In genomic region chr4:63578383-63578782, GRCh38 we compare ENCODE assay signal across 30 cellular contexts.
A peak's percentile ranks its signal among the peaks of the same experiment; 100 is the strongest.
DNase-seq lines count a peak whose midpoint lies in the region; ATAC-seq and TF ChIP-seq lines count a peak whose summit lies in the region.
"Had no signal": no experiment of that assay in that cellular context is flagged by ENCODE, and none has a peak within 500 bp of the region (broad histone marks: within the 10 kb centered on the region; RNA-seq: fewer than 3 reads in every experiment).

No MANE protein-coding gene starts in this region.

- in situ Hi-C loops in ACHN (cut with HindIII; ENCODE audit: low pct_ligation_motif_present, low pct_unique_long_range_greater_than_20kb, low sequenced_read_pairs) = no loop called here
- in situ Hi-C loops in GM23248 (cut with MboI) = no loop called here

- TF ChIP-seq CTCF in epithelial cell of proximal tubule (conservative IDR thresholded peaks at IDR 0.05; ENCODE audit: low read depth, low read length) = peak; percentile 30

- H3K9me2 ChIP-seq in GM23248 (ENCODE audit: insufficient read depth) = no peaks in the 10 kb centered on the region

- no peaks in the 10 kb centered on the region for H3K27me3 Mint-ChIP-seq in activated CD4-positive, alpha-beta T cell treated with anti-CD3 and anti-CD28 coated beads, Interleukin-2, amount 10 ng/mL, durations not matched to agents 24 days and 14 days
- H3K27me3 Mint-ChIP-seq: activated CD8-positive, alpha-beta T cell treated with anti-CD3 and anti-CD28 coated beads for 36 hours; naive thymus-derived CD4-positive, alpha-beta T cell; progenitor cell of endocrine pancreas; stimulated activated naive CD8-positive, alpha-beta T cell treated with anti-CD3 and anti-CD28 coated beads, Interleukin-15, amount 100 ng/mL, for 72 hours had no signal

- no peak overlapping the region for H3K27ac ChIP-seq in GM23248
- H3K27ac ChIP-seq: gastrocnemius medialis, SK-N-MC, thyroid gland, vagina had no signal

- H3K9ac ChIP-seq in GM23248 = no peak overlapping the region

- no peaks in the 10 kb centered on the region for H3K4me1 Mint-ChIP-seq in activated CD4-positive, alpha-beta T cell treated with anti-CD3 and anti-CD28 coated beads, Interleukin-2, amount 10 ng/mL, durations not matched to agents 24 days and 14 days
- H3K4me1 Mint-ChIP-seq: GM23338; naive thymus-derived CD4-positive, alpha-beta T cell; stimulated activated naive CD8-positive, alpha-beta T cell treated with anti-CD3 and anti-CD28 coated beads, Interleukin-15, amount 100 ng/mL, for 72 hours had no signal

- H3K27me3 ChIP-seq in GM23248 (replicated peaks; ENCODE audit: insufficient read depth) = no peaks in the 10 kb centered on the region
- H3K27me3 ChIP-seq: gastrocnemius medialis, thyroid gland, vagina had no signal

- H3K36me3 ChIP-seq in GM23248 (ENCODE audit: low read depth) = no peaks in the 10 kb centered on the region
- H3K36me3 ChIP-seq: gastrocnemius medialis, thyroid gland, vagina had no signal

- no peak overlapping the region for H3K4me2 ChIP-seq in GM23248 (ENCODE audit: unreplicated experiment)
- H3K4me2 ChIP-seq: GM23338 had no signal

- no peaks in the 10 kb centered on the region for H3K79me2 ChIP-seq in GM23248 (ENCODE audit: insufficient read depth)

- H4K20me1 ChIP-seq in GM23248 (ENCODE audit: insufficient read depth) = no peaks in the 10 kb centered on the region

- H3K4me3 Mint-ChIP-seq in activated CD4-positive, alpha-beta T cell treated with anti-CD3 and anti-CD28 coated beads, Interleukin-2, amount 10 ng/mL, durations not matched to agents 24 days and 14 days = no peak overlapping the region
- H3K4me3 Mint-ChIP-seq: activated CD8-positive, alpha-beta T cell treated with anti-CD3 and anti-CD28 coated beads for 36 hours; activated naive CD4-positive, alpha-beta T cell treated with anti-CD3 and anti-CD28 coated beads for 36 hours; GM23338; naive thymus-derived CD4-positive, alpha-beta T cell; stimulated activated naive CD8-positive, alpha-beta T cell treated with anti-CD3 and anti-CD28 coated beads, Interleukin-15, amount 100 ng/mL, for 72 hours; T-helper 1 cell treated with Interleukin-12 subunit alpha and Interleukin-12 subunit beta and Interleukin-4 antibody, amounts not matched to agents 30 μg/mL and 1 μg/mL, for 36 hours had no signal

- no peak overlapping the region for H3K27ac Mint-ChIP-seq in activated CD4-positive, alpha-beta T cell treated with anti-CD3 and anti-CD28 coated beads, Interleukin-2, amount 10 ng/mL, durations not matched to agents 24 days and 14 days
- H3K27ac Mint-ChIP-seq: activated CD8-positive, alpha-beta T cell treated with anti-CD3 and anti-CD28 coated beads for 36 hours; activated naive CD4-positive, alpha-beta T cell treated with anti-CD3 and anti-CD28 coated beads for 36 hours; GM23338; naive thymus-derived CD4-positive, alpha-beta T cell; progenitor cell of endocrine pancreas; stimulated activated naive CD8-positive, alpha-beta T cell treated with anti-CD3 and anti-CD28 coated beads, Interleukin-15, amount 100 ng/mL, for 72 hours; T-helper 1 cell treated with Interleukin-12 subunit alpha and Interleukin-12 subunit beta and Interleukin-4 antibody, amounts not matched to agents 30 μg/mL and 1 μg/mL, for 36 hours had no signal

- H3F3A ChIP-seq in GM23248 (ENCODE audit: insufficient read depth) = no peaks in the 10 kb centered on the region

- H3K36me3 Mint-ChIP-seq in activated CD4-positive, alpha-beta T cell treated with anti-CD3 and anti-CD28 coated beads, Interleukin-2, amount 10 ng/mL, durations not matched to agents 24 days and 14 days (ENCODE audit: low read depth) = no peaks in the 10 kb centered on the region
- H3K36me3 Mint-ChIP-seq: naive thymus-derived CD4-positive, alpha-beta T cell had no signal

- H3K4me3 ChIP-seq in GM23248 = no peak overlapping the region
- no peak overlapping the region for H3K4me3 ChIP-seq in epithelial cell of proximal tubule (ENCODE audit: low read depth, low read length)
- H3K4me3 ChIP-seq: gastrocnemius medialis, GM23338, K562, lung, SK-N-MC, thyroid gland, vagina had no signal

- H2AFZ ChIP-seq in GM23248 = no peak overlapping the region
- H2AFZ ChIP-seq: GM23338 had no signal

- H3K9me3 ChIP-seq in GM23248 (ENCODE audit: low read depth) = no peaks in the 10 kb centered on the region
- H3K9me3 ChIP-seq: gastrocnemius medialis, thyroid gland, vagina had no signal

- H3K4me1 ChIP-seq in GM23248 (ENCODE audit: insufficient read depth) = no peaks in the 10 kb centered on the region
- H3K4me1 ChIP-seq: gastrocnemius medialis, thyroid gland, vagina had no signal

- H3K9me3 Mint-ChIP-seq in activated CD4-positive, alpha-beta T cell treated with anti-CD3 and anti-CD28 coated beads, Interleukin-2, amount 10 ng/mL, durations not matched to agents 24 days and 14 days = peaks cover 5% of the 10 kb centered on the region
- H3K9me3 Mint-ChIP-seq: T-helper 1 cell treated with Interleukin-12 subunit alpha and Interleukin-12 subunit beta and Interleukin-4 antibody, amounts not matched to agents 30 μg/mL and 1 μg/mL, for 36 hours had no signal

- ATAC-seq in HG03095 (IDR thresholded peaks at IDR 0.05; ENCODE audit: unreplicated experiment) = no peak
- ATAC-seq: activated CD8-positive, alpha-beta T cell treated with anti-CD3 and anti-CD28 coated beads for 36 hours; gastrocnemius medialis; GM23338; K562; left cardiac atrium; naive thymus-derived CD4-positive, alpha-beta T cell; sciatic nerve; stimulated activated naive CD8-positive, alpha-beta T cell treated with anti-CD3 and anti-CD28 coated beads, Interleukin-15, amount 100 ng/mL, for 72 hours had no signal

- DNase-seq in ACHN (peak; percentile 16), GM23248 (peak; percentile 3), RKO (ENCODE audit: low spot score) (peak; percentile 19), epithelial cell of proximal tubule (ENCODE audit: low read depth) (no peak), NCI-H1105 (lab: John Stamatoyannopoulos, UW) (no peak)
- DNase-seq in activated CD4-positive, alpha-beta T cell treated with anti-CD3 and anti-CD28 coated beads, Interleukin-2, amount 10 ng/mL, durations not matched to agents 24 days and 14 days = no peak
- DNase-seq: activated CD4-positive, alpha-beta T cell treated with anti-CD3 and anti-CD28 coated beads for 1 hour; activated CD8-positive, alpha-beta memory T cell treated with anti-CD3 and anti-CD28 coated beads, Interleukin-2, amount 50 U/mL, for 48 hours; activated CD8-positive, alpha-beta T cell treated with anti-CD3 and anti-CD28 coated beads for 36 hours; activated naive CD4-positive, alpha-beta T cell treated with anti-CD3 and anti-CD28 coated beads for 36 hours; C1 segment of cervical spinal cord; COR-L47; DMS79 treated with DMSO at 0.1 percent for 48 hours; gastrocnemius medialis; GF-D8; hippocampal formation; left cardiac atrium; naive thymus-derived CD4-positive, alpha-beta T cell; nucleus accumbens; stimulated activated naive CD8-positive, alpha-beta T cell treated with anti-CD3 and anti-CD28 coated beads, Interleukin-15, amount 100 ng/mL, for 72 hours; thyroid gland had no signal

- intact Hi-C loops in activated CD4-positive, alpha-beta T cell treated with anti-CD3 and anti-CD28 coated beads, Interleukin-2, amount 10 ng/mL, durations not matched to agents 24 days and 14 days (cut with micrococcal nuclease) = no loop called here

Comparison
In these comparisons a context has a peak if more than half of its experiments do, and no peak if none do; other contexts are left out.
1. DNase-seq: peak in ACHN (single experiment), GM23248 (single experiment) and RKO (single experiment); none in epithelial cell of proximal tubule (single experiment), activated CD4-positive, alpha-beta T cell treated with anti-CD3 and anti-CD28 coated beads, Interleukin-2, amount 10 ng/mL, durations not matched to agents 24 days and 14 days (single experiment) and NCI-H1105 (single experiment).